ENCODE assay signal across 8 cellular contexts in the genomic region with DNA sequence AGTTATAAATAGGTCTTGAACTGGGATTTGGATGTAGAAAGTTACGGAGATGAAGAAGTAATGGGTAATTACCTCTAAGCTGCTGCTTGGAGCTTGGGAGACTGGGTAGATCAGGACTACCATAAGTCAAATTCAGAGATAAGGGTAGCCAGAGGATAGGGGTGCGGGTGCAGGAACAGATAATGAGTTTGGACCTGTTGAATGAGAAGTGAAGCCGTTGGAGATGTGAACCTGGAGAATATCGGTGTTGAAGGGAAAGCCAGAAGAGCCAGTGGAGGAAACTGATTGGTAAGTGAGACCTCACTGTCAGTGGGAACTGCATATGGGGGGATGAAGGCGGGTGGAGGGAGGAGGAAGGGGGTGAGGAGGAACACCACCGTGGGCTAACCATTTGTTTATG. TPM values are rescaled to one million over a fixed set of nuclear protein-coding genes. Genes with fewer than 3 reads are reported as not detected.
DNase-seq lines count a peak whose midpoint lies in the region; ATAC-seq and TF ChIP-seq lines count a peak whose summit lies in the region.

No MANE protein-coding gene starts in this region.

- POLR2A ChIA-PET in activated naive CD8-positive, alpha-beta T cell treated with anti-CD3 and anti-CD28 coated beads, Interleukin-2, amount 10 ng/mL, durations not matched to agents 7 days and 5 days (lab: Charles Lee), result no interaction called here

- H3K9me3 ChIP-seq in right lobe of liver, result no peaks in the 10 kb centered on the region
- H3K9me3 ChIP-seq in upper lobe of right lung, result no peaks in the 10 kb centered on the region

- no peaks in the 10 kb centered on the region for H3K36me3 ChIP-seq in right lobe of liver
- no peaks in the 10 kb centered on the region for H3K36me3 ChIP-seq in upper lobe of right lung

- H3K4me3 Mint-ChIP-seq in activated naive CD4-positive, alpha-beta T cell treated with anti-CD3 and anti-CD28 coated beads, Interleukin-2, amount 50 U/mL, for 24 hours, result peak overlapping the region; percentile 93
- H3K4me3 Mint-ChIP-seq in activated naive CD8-positive, alpha-beta T cell treated with anti-CD3 and anti-CD28 coated beads, Interleukin-2, amount 10 ng/mL, durations not matched to agents 7 days and 5 days, result peak overlapping the region; percentile 90

- intact Hi-C loops in right lobe of liver (cut with DNase I), result no loop called here
- intact Hi-C loops in upper lobe of right lung (cut with DNase I), result no loop called here

- no peak for DNase-seq in activated naive CD4-positive, alpha-beta T cell (lab: John Stamatoyannopoulos, UW)
- DNase-seq in activated naive CD8-positive, alpha-beta T cell treated with anti-CD3 and anti-CD28 coated beads, Interleukin-2, amount 10 ng/mL, durations not matched to agents 7 days and 5 days, result no peak
- DNase-seq in right lobe of liver (no peak), upper lobe of right lung (no peak), GM19240 (ENCODE audit: insufficient read length, low spot score) (no peak), NCI-H2171 (lab: John Stamatoyannopoulos, UW) (no peak)

- TF ChIP-seq POLR2A in right lobe of liver (IDR thresholded peaks at IDR 0.05), result no peak

- H3K4me3 ChIP-seq in right lobe of liver (peak overlapping the region in 2 of 3 donors; percentile 54 to 59), upper lobe of right lung (peak overlapping the region; percentile 64)

- H3K4me1 Mint-ChIP-seq in activated naive CD4-positive, alpha-beta T cell treated with anti-CD3 and anti-CD28 coated beads, Interleukin-2, amount 50 U/mL, for 24 hours, result peaks cover 32% of the 10 kb centered on the region
- peaks cover 18% of the 10 kb centered on the region for H3K4me1 Mint-ChIP-seq in activated naive CD8-positive, alpha-beta T cell treated with anti-CD3 and anti-CD28 coated beads, Interleukin-2, amount 10 ng/mL, durations not matched to agents 7 days and 5 days

- H3K27me3 Mint-ChIP-seq in activated naive CD4-positive, alpha-beta T cell treated with anti-CD3 and anti-CD28 coated beads, Interleukin-2, amount 50 U/mL, for 24 hours, result no peaks in the 10 kb centered on the region
- H3K27me3 Mint-ChIP-seq in activated naive CD8-positive, alpha-beta T cell treated with anti-CD3 and anti-CD28 coated beads, Interleukin-2, amount 10 ng/mL, durations not matched to agents 7 days and 5 days, result no peaks in the 10 kb centered on the region

- H3K27me3 ChIP-seq in right lobe of liver (no peaks in the 10 kb centered on the region), upper lobe of right lung (no peaks in the 10 kb centered on the region)

- no peaks in the 10 kb centered on the region for H3K36me3 Mint-ChIP-seq in activated naive CD4-positive, alpha-beta T cell treated with anti-CD3 and anti-CD28 coated beads, Interleukin-2, amount 50 U/mL, for 24 hours
- H3K36me3 Mint-ChIP-seq in activated naive CD8-positive, alpha-beta T cell treated with anti-CD3 and anti-CD28 coated beads, Interleukin-2, amount 10 ng/mL, durations not matched to agents 7 days and 5 days, result peaks cover 2% of the 10 kb centered on the region

- H3K27ac Mint-ChIP-seq in activated naive CD4-positive, alpha-beta T cell treated with anti-CD3 and anti-CD28 coated beads, Interleukin-2, amount 50 U/mL, for 24 hours, result peak overlapping the region; percentile 36
- peak overlapping the region; percentile 58 for H3K27ac Mint-ChIP-seq in activated naive CD8-positive, alpha-beta T cell treated with anti-CD3 and anti-CD28 coated beads, Interleukin-2, amount 10 ng/mL, durations not matched to agents 7 days and 5 days

- H3K27ac ChIP-seq in right lobe of liver, result no peak overlapping the region
- no peak overlapping the region for H3K27ac ChIP-seq in upper lobe of right lung

- H3K9me3 Mint-ChIP-seq in activated naive CD4-positive, alpha-beta T cell treated with anti-CD3 and anti-CD28 coated beads, Interleukin-2, amount 50 U/mL, for 24 hours, result no peaks in the 10 kb centered on the region
- H3K9me3 Mint-ChIP-seq in activated naive CD8-positive, alpha-beta T cell treated with anti-CD3 and anti-CD28 coated beads, Interleukin-2, amount 10 ng/mL, durations not matched to agents 7 days and 5 days, result no peaks in the 10 kb centered on the region

- H3K4me1 ChIP-seq in right lobe of liver (no peaks in the 10 kb centered on the region), upper lobe of right lung (no peaks in the 10 kb centered on the region)

- WGBS in right lobe of liver (ENCODE audit: insufficient coverage, low coverage, low lambda C conversion rate, missing lambda C conversion rate), result 24% methylated on average over 6 of the region's 6 CpGs

- no peak for ATAC-seq in activated naive CD8-positive, alpha-beta T cell treated with anti-CD3 and anti-CD28 coated beads, Interleukin-2, amount 10 ng/mL, durations not matched to agents 7 days and 5 days (ENCODE audit: low read depth)
- no peak for ATAC-seq in right lobe of liver
- no peak for ATAC-seq in upper lobe of right lung
- no peak for ATAC-seq in GM18502 (IDR thresholded peaks at IDR 0.05; ENCODE audit: poor library complexity, unreplicated experiment)

- TF ChIP-seq CTCF in right lobe of liver (IDR thresholded peaks at IDR 0.05) (no peak), upper lobe of right lung (IDR thresholded peaks at IDR 0.05) (no peak)

RNA-seq across cellular contexts. Expression of a gene that starts 0.6 kb away (rescaled TPM):
- 10 to 100 TPM; 22.1 to 24.9 TPM for total RNA-seq in activated naive CD8-positive, alpha-beta T cell treated with anti-CD3 and anti-CD28 coated beads, Interleukin-2, amount 10 ng/mL, durations not matched to agents 7 days and 5 days
- total RNA-seq in right lobe of liver (10 to 100 TPM in 2 of 6 experiments, 1 to 10 TPM in 4; 5.2 to 12.1 (median 8.5) TPM), upper lobe of right lung (31.6 TPM)

RNA-seq across cellular contexts. Expression of a gene that starts 11.5 kb away (rescaled TPM):
- 10 to 100 TPM; 26.7 to 30.6 TPM for total RNA-seq in activated naive CD8-positive, alpha-beta T cell treated with anti-CD3 and anti-CD28 coated beads, Interleukin-2, amount 10 ng/mL, durations not matched to agents 7 days and 5 days
- total RNA-seq in right lobe of liver, result not detected
- not detected for total RNA-seq in upper lobe of right lung

RNA-seq across cellular contexts. Expression of a gene that starts 16.3 kb away (rescaled TPM):
- total RNA-seq in activated naive CD8-positive, alpha-beta T cell treated with anti-CD3 and anti-CD28 coated beads, Interleukin-2, amount 10 ng/mL, durations not matched to agents 7 days and 5 days, result 100 to 1,000 TPM; 389 to 395 TPM
- total RNA-seq in right lobe of liver, result 1 to 10 TPM in 5 of 6 experiments, under 1 TPM in 1; 0.64 to 4.0 (median 1.7) TPM
- total RNA-seq in upper lobe of right lung, result 20.8 TPM

RNA-seq across cellular contexts. Expression of a gene that starts 23.4 kb away (rescaled TPM):
- 10 to 100 TPM; 64.7 to 77.1 TPM for total RNA-seq in activated naive CD8-positive, alpha-beta T cell treated with anti-CD3 and anti-CD28 coated beads, Interleukin-2, amount 10 ng/mL, durations not matched to agents 7 days and 5 days
- total RNA-seq in right lobe of liver (10 to 100 TPM in 5 of 6 experiments, 1 to 10 TPM in 1; 7.8 to 16.3 (median 12.5) TPM), upper lobe of right lung (48.5 TPM)

RNA-seq across cellular contexts. Expression of a gene that starts 26.9 kb away (rescaled TPM):
- 10 to 100 TPM; 36.8 to 38.7 TPM for total RNA-seq in activated naive CD8-positive, alpha-beta T cell treated with anti-CD3 and anti-CD28 coated beads, Interleukin-2, amount 10 ng/mL, durations not matched to agents 7 days and 5 days
- total RNA-seq in right lobe of liver (10 to 100 TPM; 21.2 to 31.1 (median 24.1) TPM), upper lobe of right lung (53.6 TPM)

Comparison
In these comparisons a context has a peak if more than half of its experiments do, and no peak if none do; other contexts are left out.
1. RNA of a gene that starts 11.5 kb away (total RNA-seq): 26.7 to 30.6 TPM in activated naive CD8-positive, alpha-beta T cell treated with anti-CD3 and anti-CD28 coated beads, Interleukin-2, amount 10 ng/mL, durations not matched to agents 7 days and 5 days; not detected in upper lobe of right lung (single experiment) and not detected in right lobe of liver; every median in the first group is over 10 times any median in the second.
2. RNA of a gene that starts 16.3 kb away (total RNA-seq): 389 to 395 TPM in activated naive CD8-positive, alpha-beta T cell treated with anti-CD3 and anti-CD28 coated beads, Interleukin-2, amount 10 ng/mL, durations not matched to agents 7 days and 5 days; 20.8 TPM in upper lobe of right lung (single experiment) and 0.64 to 4.0 TPM in right lobe of liver; every median in the first group is over 10 times any median in the second.